ENCODE assay signal across 8 cellular contexts in the genomic region with DNA sequence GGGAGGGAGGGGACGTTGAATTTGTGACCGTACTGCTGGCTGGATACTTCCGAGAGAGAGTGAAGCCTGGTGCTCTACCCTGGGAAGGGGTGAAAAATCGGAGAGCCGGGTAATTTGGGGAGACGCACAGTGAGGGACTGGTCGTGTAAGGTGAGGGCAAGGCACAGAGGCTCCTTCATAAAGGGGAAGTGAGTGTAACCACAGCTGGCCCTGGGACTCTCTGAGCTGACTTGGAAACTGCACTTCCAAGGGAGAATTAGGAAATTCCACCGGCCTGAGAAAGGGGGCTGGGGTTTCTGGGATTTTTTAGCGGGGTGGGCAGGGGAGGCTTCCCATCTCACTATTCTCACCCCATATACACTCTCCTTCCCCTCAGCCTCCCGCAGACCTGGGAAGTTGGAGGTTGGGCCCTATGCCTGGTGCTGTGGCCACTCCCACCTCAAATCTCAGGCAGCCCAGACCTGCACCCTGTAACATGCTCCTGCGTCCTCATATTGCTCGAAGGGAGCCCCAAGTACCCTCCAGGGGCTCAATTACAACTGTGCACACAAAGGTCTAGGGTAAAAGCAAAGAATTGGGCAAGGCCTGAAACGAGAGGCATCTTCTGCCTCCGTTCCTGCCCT.
DNase-seq lines count a peak whose midpoint lies in the region; ATAC-seq and TF ChIP-seq lines count a peak whose summit lies in the region.

No MANE protein-coding gene starts in this region.

- peaks cover 0 to 53% (median 36%) of the 10 kb centered on the region in 6 donors for H3K4me1 ChIP-seq in spleen

- no peaks in the 10 kb centered on the region for H3K9me3 Mint-ChIP-seq in IgD-negative memory B cell
- no peaks in the 10 kb centered on the region for H3K9me3 Mint-ChIP-seq in activated naive CD8-positive, alpha-beta T cell treated with anti-CD3 and anti-CD28 coated beads, Interleukin-2, amount 10 ng/mL, durations not matched to agents 7 days and 5 days

- 19 to 31% (median 25%) methylated on average over 13 to 14 of the region's 14 CpGs for WGBS in spleen, 5 donors

- H3K4me3 ChIP-seq in iPS-11a (ENCODE audit: low read depth, low read length), result peak overlapping the region; percentile 73
- peak overlapping the region; percentile 47 to 90 (median 59) for H3K4me3 ChIP-seq in spleen

- no peak for ATAC-seq in activated naive CD8-positive, alpha-beta T cell treated with anti-CD3 and anti-CD28 coated beads, Interleukin-2, amount 10 ng/mL, durations not matched to agents 7 days and 5 days (ENCODE audit: low read depth)
- ATAC-seq in GM21528 (IDR thresholded peaks at IDR 0.05; ENCODE audit: low FRiP score, unreplicated experiment), result no peak

- peak overlapping the region in 3 of 8 donors; percentile 13 to 67 (median 55) for H3K27ac ChIP-seq in spleen

- POLR2A ChIA-PET in activated naive CD8-positive, alpha-beta T cell treated with anti-CD3 and anti-CD28 coated beads, Interleukin-2, amount 10 ng/mL, durations not matched to agents 7 days and 5 days (lab: Charles Lee), result interaction anchor here (0.6 kb wide), 1 partner anchor 89 kb away, joined by 3 read pairs; no protein-coding TSS in a partner anchor

- H3K9me3 ChIP-seq in spleen, result no peaks in the 10 kb centered on the region

- H3K4me1 Mint-ChIP-seq in IgD-negative memory B cell, result peaks cover 14 to 20% (median 19%) of the 10 kb centered on the region in 3 donors
- peaks cover 14% of the 10 kb centered on the region for H3K4me1 Mint-ChIP-seq in activated naive CD8-positive, alpha-beta T cell treated with anti-CD3 and anti-CD28 coated beads, Interleukin-2, amount 10 ng/mL, durations not matched to agents 7 days and 5 days

- H3K27me3 ChIP-seq in spleen (replicated peaks in 1 of 7), result peaks cover 0 to 27% (median 5%) of the 10 kb centered on the region in 7 donors

- peak overlapping the region in 1 of 3 donors; percentile 82 for H3K27ac Mint-ChIP-seq in IgD-negative memory B cell
- no peak overlapping the region for H3K27ac Mint-ChIP-seq in activated naive CD8-positive, alpha-beta T cell treated with anti-CD3 and anti-CD28 coated beads, Interleukin-2, amount 10 ng/mL, durations not matched to agents 7 days and 5 days

- peaks cover 1% of the 10 kb centered on the region for H3K36me3 Mint-ChIP-seq in IgD-negative memory B cell
- no peaks in the 10 kb centered on the region for H3K36me3 Mint-ChIP-seq in activated naive CD8-positive, alpha-beta T cell treated with anti-CD3 and anti-CD28 coated beads, Interleukin-2, amount 10 ng/mL, durations not matched to agents 7 days and 5 days

- TF ChIP-seq CTCF in spleen (IDR thresholded peaks at IDR 0.05 in 8 of 11, conservative IDR thresholded peaks at IDR 0.05 in 3 of 11), result no peak

- intact Hi-C loops in spleen (cut with DNase I; ENCODE audit: low total_unique reads), result no loop called here

- H3K36me3 ChIP-seq in spleen, result no peaks in the 10 kb centered on the region

- TF ChIP-seq POLR2A in spleen (IDR thresholded peaks at IDR 0.05), result no peak

- no peak for DNase-seq in activated naive CD8-positive, alpha-beta T cell treated with anti-CD3 and anti-CD28 coated beads, Interleukin-2, amount 10 ng/mL, durations not matched to agents 7 days and 5 days
- DNase-seq in spleen (no peak), NCI-H1048 (lab: John Stamatoyannopoulos, UW) (no peak), NCI-H146 treated with DMSO at 0.1 percent for 48 hours (lab: John Stamatoyannopoulos, UW; ENCODE audit: unreplicated experiment) (no peak), SHP77 (lab: John Stamatoyannopoulos, UW) (no peak)

- peak overlapping the region; percentile 93 to 98 (median 97) for H3K4me3 Mint-ChIP-seq in IgD-negative memory B cell
- H3K4me3 Mint-ChIP-seq in activated naive CD8-positive, alpha-beta T cell treated with anti-CD3 and anti-CD28 coated beads, Interleukin-2, amount 10 ng/mL, durations not matched to agents 7 days and 5 days, result peak overlapping the region; percentile 85

- peaks cover 14% of the 10 kb centered on the region for H3K27me3 Mint-ChIP-seq in IgD-negative memory B cell
- peaks cover 50% of the 10 kb centered on the region for H3K27me3 Mint-ChIP-seq in activated naive CD8-positive, alpha-beta T cell treated with anti-CD3 and anti-CD28 coated beads, Interleukin-2, amount 10 ng/mL, durations not matched to agents 7 days and 5 days
